1 cellular context compared by ENCODE assay signal in genomic region chr12:49069507-49070346, GRCh38.
A peak's percentile ranks its signal among the peaks of the same experiment; 100 is the strongest.
TF ChIP-seq lines count a peak whose summit lies in the region.

TSS of gene RHEBL1 (minus strand) at chr12:49069979. CDS start at chr12:49069785, 194 bp downstream.

TF ChIP-seq in K562, 482 proteins besides CTCF, POLR2A, EP300 and RAD21 (continued from another document):
- TF ChIP-seq, protein P1, sequence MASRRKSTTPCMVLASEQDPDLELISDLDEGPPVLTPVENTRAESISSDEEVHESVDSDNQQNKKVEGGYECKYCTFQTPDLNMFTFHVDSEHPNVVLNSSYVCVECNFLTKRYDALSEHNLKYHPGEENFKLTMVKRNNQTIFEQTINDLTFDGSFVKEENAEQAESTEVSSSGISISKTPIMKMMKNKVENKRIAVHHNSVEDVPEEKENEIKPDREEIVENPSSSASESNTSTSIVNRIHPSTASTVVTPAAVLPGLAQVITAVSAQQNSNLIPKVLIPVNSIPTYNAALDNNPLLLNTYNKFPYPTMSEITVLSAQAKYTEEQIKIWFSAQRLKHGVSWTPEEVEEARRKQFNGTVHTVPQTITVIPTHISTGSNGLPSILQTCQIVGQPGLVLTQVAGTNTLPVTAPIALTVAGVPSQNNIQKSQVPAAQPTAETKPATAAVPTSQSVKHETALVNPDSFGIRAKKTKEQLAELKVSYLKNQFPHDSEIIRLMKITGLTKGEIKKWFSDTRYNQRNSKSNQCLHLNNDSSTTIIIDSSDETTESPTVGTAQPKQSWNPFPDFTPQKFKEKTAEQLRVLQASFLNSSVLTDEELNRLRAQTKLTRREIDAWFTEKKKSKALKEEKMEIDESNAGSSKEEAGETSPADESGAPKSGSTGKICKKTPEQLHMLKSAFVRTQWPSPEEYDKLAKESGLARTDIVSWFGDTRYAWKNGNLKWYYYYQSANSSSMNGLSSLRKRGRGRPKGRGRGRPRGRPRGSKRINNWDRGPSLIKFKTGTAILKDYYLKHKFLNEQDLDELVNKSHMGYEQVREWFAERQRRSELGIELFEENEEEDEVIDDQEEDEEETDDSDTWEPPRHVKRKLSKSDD (conservative IDR thresholded peaks at IDR 0.05; ENCODE audit: low read length), result no peak
- TF ChIP-seq MTA2 (IDR thresholded peaks at IDR 0.05; ENCODE audit: low read depth), result no peak
- 0 out of 2 replicates have a peak, but pooled peaks have one; percentile 23 for TF ChIP-seq XRCC5 (IDR thresholded peaks at IDR 0.05; ENCODE audit: low read depth, low read length)
- TF ChIP-seq CBFA2T2 (conservative IDR thresholded peaks at IDR 0.05), result peak; percentile 76
- TF ChIP-seq, protein P2, sequence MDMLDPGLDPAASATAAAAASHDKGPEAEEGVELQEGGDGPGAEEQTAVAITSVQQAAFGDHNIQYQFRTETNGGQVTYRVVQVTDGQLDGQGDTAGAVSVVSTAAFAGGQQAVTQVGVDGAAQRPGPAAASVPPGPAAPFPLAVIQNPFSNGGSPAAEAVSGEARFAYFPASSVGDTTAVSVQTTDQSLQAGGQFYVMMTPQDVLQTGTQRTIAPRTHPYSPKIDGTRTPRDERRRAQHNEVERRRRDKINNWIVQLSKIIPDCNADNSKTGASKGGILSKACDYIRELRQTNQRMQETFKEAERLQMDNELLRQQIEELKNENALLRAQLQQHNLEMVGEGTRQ (CRISPR knock-in tag; IDR thresholded peaks at IDR 0.05), result peak; percentile 97
- TF ChIP-seq KLF1 (tag; IDR thresholded peaks at IDR 0.05), result 0 out of 2 replicates have a peak, but pooled peaks have one; percentile 32
- TF ChIP-seq ZNF316 (IDR thresholded peaks at IDR 0.05), result peak; percentile 14; the same call in 1 of the 2 replicates
- TF ChIP-seq DACH1 (IDR thresholded peaks at IDR 0.05; ENCODE audit: partially characterized antibody), result no peak
- 0 out of 2 replicates have a peak, but pooled peaks have one; percentile 25 for TF ChIP-seq CC2D1A (IDR thresholded peaks at IDR 0.05)
- TF ChIP-seq CBFB (CRISPR knock-in tag; IDR thresholded peaks at IDR 0.05), result peak; percentile 70; the same call in 1 of the 2 replicates
- TF ChIP-seq, protein P3, sequence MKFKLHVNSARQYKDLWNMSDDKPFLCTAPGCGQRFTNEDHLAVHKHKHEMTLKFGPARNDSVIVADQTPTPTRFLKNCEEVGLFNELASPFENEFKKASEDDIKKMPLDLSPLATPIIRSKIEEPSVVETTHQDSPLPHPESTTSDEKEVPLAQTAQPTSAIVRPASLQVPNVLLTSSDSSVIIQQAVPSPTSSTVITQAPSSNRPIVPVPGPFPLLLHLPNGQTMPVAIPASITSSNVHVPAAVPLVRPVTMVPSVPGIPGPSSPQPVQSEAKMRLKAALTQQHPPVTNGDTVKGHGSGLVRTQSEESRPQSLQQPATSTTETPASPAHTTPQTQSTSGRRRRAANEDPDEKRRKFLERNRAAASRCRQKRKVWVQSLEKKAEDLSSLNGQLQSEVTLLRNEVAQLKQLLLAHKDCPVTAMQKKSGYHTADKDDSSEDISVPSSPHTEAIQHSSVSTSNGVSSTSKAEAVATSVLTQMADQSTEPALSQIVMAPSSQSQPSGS (CRISPR knock-in tag; IDR thresholded peaks at IDR 0.05), result no peak
- peak; percentile 89 for TF ChIP-seq BHLHE40 (IDR thresholded peaks at IDR 0.05; ENCODE audit: low read length)
- peak; percentile 54 to 73; a peak in 2 of 4 replicates for TF ChIP-seq SIN3A (IDR thresholded peaks at IDR 0.05; ENCODE audit: borderline replicate concordance in 2 of 2, control insufficient read depth in 1 of 2, low read depth in 2 of 2, low read length in 2 of 2)
- TF ChIP-seq, protein P4, sequence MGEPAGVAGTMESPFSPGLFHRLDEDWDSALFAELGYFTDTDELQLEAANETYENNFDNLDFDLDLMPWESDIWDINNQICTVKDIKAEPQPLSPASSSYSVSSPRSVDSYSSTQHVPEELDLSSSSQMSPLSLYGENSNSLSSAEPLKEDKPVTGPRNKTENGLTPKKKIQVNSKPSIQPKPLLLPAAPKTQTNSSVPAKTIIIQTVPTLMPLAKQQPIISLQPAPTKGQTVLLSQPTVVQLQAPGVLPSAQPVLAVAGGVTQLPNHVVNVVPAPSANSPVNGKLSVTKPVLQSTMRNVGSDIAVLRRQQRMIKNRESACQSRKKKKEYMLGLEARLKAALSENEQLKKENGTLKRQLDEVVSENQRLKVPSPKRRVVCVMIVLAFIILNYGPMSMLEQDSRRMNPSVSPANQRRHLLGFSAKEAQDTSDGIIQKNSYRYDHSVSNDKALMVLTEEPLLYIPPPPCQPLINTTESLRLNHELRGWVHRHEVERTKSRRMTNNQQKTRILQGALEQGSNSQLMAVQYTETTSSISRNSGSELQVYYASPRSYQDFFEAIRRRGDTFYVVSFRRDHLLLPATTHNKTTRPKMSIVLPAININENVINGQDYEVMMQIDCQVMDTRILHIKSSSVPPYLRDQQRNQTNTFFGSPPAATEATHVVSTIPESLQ (CRISPR knock-in tag; IDR thresholded peaks at IDR 0.05), result peak; percentile 72; the same call in 1 of the 2 replicates
- peak; percentile 77 for TF ChIP-seq RFX1 (IDR thresholded peaks at IDR 0.05)
- peak; percentile 52; the same call in 1 of the 2 replicates for TF ChIP-seq STAT6 (CRISPR knock-in tag; IDR thresholded peaks at IDR 0.05)
- TF ChIP-seq CBX2 (IDR thresholded peaks at IDR 0.05; ENCODE audit: insufficient read depth, low read length, poor library complexity, severe bottlenecking), result no peak
- no peak for TF ChIP-seq CBX8 (IDR thresholded peaks at IDR 0.05; ENCODE audit: borderline replicate concordance, extremely low read depth, low read depth, low read length, poor library complexity, severe bottlenecking)
TF ChIP-seq in K562: peak in this region for 123.
